1 cellular context compared by ENCODE assay signal in the genomic region with DNA sequence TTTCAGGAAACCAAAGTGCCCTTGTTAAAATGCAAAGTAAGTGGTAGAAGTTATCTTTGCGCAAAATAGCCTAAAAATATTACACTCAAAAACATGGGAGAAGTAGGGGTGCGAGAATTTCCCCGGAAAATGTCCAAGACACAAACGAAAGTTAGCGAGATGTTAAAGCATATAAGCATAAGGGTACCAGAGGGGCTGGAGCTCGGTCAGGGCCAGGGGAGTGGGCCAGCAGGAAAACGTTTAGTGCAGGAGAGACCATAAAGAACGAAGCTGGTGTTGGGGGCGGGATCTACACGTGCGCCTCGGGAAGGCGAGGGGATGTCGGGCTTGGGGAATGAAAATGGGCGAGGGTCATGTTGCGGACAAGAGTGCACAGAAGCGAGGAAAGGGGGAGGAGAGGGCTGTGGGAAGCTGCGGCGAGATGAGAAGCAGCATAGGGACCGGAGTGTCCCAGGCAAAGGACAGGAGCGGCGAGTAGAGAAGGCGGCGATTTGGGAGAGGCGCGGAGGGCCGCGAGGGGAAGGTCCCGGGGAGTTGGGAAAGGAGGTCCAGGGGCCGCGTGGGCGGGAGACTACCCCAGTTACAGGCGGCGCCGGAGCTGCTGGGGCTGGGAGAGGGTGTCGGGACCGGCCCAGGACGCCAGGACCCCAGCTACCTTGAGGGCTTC.
TF ChIP-seq lines count a peak whose summit lies in the region.

No MANE protein-coding gene starts in this region.

TF ChIP-seq in K562, 482 proteins besides CTCF, POLR2A, EP300 and RAD21 (continued from another document):
- peak; percentile 46 for TF ChIP-seq PCBP1 (IDR thresholded peaks at IDR 0.05; ENCODE audit: low read depth, low read length, poor library complexity, severe bottlenecking)
- TF ChIP-seq HDAC8 (tag; IDR thresholded peaks at IDR 0.05) = no peak
- TF ChIP-seq, protein P1, sequence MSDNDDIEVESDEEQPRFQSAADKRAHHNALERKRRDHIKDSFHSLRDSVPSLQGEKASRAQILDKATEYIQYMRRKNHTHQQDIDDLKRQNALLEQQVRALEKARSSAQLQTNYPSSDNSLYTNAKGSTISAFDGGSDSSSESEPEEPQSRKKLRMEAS (CRISPR knock-in tag; IDR thresholded peaks at IDR 0.05) = no peak
- no peak for TF ChIP-seq POLR2H (tag; IDR thresholded peaks at IDR 0.05; ENCODE audit: low read depth)
- TF ChIP-seq, protein P2, sequence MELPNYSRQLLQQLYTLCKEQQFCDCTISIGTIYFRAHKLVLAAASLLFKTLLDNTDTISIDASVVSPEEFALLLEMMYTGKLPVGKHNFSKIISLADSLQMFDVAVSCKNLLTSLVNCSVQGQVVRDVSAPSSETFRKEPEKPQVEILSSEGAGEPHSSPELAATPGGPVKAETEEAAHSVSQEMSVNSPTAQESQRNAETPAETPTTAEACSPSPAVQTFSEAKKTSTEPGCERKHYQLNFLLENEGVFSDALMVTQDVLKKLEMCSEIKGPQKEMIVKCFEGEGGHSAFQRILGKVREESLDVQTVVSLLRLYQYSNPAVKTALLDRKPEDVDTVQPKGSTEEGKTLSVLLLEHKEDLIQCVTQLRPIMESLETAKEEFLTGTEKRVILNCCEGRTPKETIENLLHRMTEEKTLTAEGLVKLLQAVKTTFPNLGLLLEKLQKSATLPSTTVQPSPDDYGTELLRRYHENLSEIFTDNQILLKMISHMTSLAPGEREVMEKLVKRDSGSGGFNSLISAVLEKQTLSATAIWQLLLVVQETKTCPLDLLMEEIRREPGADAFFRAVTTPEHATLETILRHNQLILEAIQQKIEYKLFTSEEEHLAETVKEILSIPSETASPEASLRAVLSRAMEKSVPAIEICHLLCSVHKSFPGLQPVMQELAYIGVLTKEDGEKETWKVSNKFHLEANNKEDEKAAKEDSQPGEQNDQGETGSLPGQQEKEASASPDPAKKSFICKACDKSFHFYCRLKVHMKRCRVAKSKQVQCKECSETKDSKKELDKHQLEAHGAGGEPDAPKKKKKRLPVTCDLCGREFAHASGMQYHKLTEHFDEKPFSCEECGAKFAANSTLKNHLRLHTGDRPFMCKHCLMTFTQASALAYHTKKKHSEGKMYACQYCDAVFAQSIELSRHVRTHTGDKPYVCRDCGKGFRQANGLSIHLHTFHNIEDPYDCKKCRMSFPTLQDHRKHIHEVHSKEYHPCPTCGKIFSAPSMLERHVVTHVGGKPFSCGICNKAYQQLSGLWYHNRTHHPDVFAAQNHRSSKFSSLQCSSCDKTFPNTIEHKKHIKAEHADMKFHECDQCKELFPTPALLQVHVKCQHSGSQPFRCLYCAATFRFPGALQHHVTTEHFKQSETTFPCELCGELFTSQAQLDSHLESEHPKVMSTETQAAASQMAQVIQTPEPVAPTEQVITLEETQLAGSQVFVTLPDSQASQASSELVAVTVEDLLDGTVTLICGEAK (IDR thresholded peaks at IDR 0.05) = 0 out of 2 replicates have a peak, but pooled peaks have one; percentile 27
- TF ChIP-seq, protein P2 (CRISPR knock-in tag; IDR thresholded peaks at IDR 0.05) = no peak
- TF ChIP-seq, protein P3, sequence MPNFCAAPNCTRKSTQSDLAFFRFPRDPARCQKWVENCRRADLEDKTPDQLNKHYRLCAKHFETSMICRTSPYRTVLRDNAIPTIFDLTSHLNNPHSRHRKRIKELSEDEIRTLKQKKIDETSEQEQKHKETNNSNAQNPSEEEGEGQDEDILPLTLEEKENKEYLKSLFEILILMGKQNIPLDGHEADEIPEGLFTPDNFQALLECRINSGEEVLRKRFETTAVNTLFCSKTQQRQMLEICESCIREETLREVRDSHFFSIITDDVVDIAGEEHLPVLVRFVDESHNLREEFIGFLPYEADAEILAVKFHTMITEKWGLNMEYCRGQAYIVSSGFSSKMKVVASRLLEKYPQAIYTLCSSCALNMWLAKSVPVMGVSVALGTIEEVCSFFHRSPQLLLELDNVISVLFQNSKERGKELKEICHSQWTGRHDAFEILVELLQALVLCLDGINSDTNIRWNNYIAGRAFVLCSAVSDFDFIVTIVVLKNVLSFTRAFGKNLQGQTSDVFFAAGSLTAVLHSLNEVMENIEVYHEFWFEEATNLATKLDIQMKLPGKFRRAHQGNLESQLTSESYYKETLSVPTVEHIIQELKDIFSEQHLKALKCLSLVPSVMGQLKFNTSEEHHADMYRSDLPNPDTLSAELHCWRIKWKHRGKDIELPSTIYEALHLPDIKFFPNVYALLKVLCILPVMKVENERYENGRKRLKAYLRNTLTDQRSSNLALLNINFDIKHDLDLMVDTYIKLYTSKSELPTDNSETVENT (CRISPR knock-in tag; IDR thresholded peaks at IDR 0.05) = 0 out of 2 replicates have a peak, but pooled peaks have one; percentile 33
- TF ChIP-seq, protein P4, sequence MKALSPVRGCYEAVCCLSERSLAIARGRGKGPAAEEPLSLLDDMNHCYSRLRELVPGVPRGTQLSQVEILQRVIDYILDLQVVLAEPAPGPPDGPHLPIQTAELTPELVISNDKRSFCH (CRISPR knock-in tag; IDR thresholded peaks at IDR 0.05) = no peak
- TF ChIP-seq, protein P4 (tag; IDR thresholded peaks at IDR 0.05) = 0 out of 2 replicates have a peak, but pooled peaks have one; percentile 18
- peak; percentile 92 for TF ChIP-seq ELF4 (CRISPR knock-in tag; IDR thresholded peaks at IDR 0.05)
- TF ChIP-seq, protein P5, sequence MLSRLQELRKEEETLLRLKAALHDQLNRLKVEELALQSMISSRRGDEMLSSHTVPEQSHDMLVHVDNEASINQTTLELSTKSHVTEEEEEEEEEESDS (CRISPR knock-in tag; IDR thresholded peaks at IDR 0.05) = no peak
- no peak for TF ChIP-seq NCOR1 (IDR thresholded peaks at IDR 0.05)
- no peak for TF ChIP-seq ZNF41 (CRISPR knock-in tag; conservative IDR thresholded peaks at IDR 0.05)
- TF ChIP-seq CTBP1 (IDR thresholded peaks at IDR 0.05; ENCODE audit: borderline replicate concordance) = no peak
- TF ChIP-seq, protein P6, sequence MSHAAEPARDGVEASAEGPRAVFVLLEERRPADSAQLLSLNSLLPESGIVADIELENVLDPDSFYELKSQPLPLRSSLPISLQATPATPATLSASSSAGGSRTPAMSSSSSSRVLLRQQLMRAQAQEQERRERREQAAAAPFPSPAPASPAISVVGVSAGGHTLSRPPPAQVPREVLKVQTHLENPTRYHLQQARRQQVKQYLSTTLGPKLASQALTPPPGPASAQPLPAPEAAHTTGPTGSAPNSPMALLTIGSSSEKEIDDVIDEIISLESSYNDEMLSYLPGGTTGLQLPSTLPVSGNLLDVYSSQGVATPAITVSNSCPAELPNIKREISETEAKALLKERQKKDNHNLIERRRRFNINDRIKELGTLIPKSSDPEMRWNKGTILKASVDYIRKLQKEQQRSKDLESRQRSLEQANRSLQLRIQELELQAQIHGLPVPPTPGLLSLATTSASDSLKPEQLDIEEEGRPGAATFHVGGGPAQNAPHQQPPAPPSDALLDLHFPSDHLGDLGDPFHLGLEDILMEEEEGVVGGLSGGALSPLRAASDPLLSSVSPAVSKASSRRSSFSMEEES (CRISPR knock-in tag; IDR thresholded peaks at IDR 0.05) = no peak
- no peak for TF ChIP-seq ZNF780A (CRISPR knock-in tag; IDR thresholded peaks at IDR 0.05)
- TF ChIP-seq LEF1 (IDR thresholded peaks at IDR 0.05) = 0 out of 2 replicates have a peak, but pooled peaks have one; percentile 18
- no peak; the same call in 1 of the 2 replicates for TF ChIP-seq ZNF143 (CRISPR knock-in tag; IDR thresholded peaks at IDR 0.05)
- no peak for TF ChIP-seq TFAM (CRISPR knock-in tag; conservative IDR thresholded peaks at IDR 0.05)
- no peak for TF ChIP-seq KLF10 (CRISPR knock-in tag; IDR thresholded peaks at IDR 0.05)
- 0 out of 2 replicates have a peak, but pooled peaks have one; percentile 47 for TF ChIP-seq MECOM (CRISPR knock-in tag; IDR thresholded peaks at IDR 0.05)
- TF ChIP-seq CC2D1A (IDR thresholded peaks at IDR 0.05) = peak; percentile 75; the same call in 1 of the 2 replicates
- TF ChIP-seq RBFOX2 (IDR thresholded peaks at IDR 0.05; ENCODE audit: low read depth, low read length) = no peak
- peak; percentile 67; the same call in 1 of the 2 replicates for TF ChIP-seq ARID2 (IDR thresholded peaks at IDR 0.05)
- TF ChIP-seq ZNF197 (CRISPR knock-in tag; IDR thresholded peaks at IDR 0.05; ENCODE audit: low read depth) = no peak
- TF ChIP-seq PHB2 (IDR thresholded peaks at IDR 0.05; ENCODE audit: low read depth) = peak; percentile 51; the same call in 1 of the 2 replicates
- peak; percentile 59; the same call in 1 of the 2 replicates for TF ChIP-seq MTA1 (IDR thresholded peaks at IDR 0.05; ENCODE audit: borderline replicate concordance)
- TF ChIP-seq LARP7 (IDR thresholded peaks at IDR 0.05) = peak; percentile 94; the same call in 1 of the 2 replicates
- 0 out of 2 replicates have a peak, but pooled peaks have one; percentile 57 for TF ChIP-seq SMARCA5 (IDR thresholded peaks at IDR 0.05)
- TF ChIP-seq ZNF561 (CRISPR knock-in tag; conservative IDR thresholded peaks at IDR 0.05) = 0 out of 2 replicates have a peak, but pooled peaks have one; percentile 10
- no peak for TF ChIP-seq NONO (IDR thresholded peaks at IDR 0.05; ENCODE audit: low read depth in 2 of 2, low read length in 1 of 2)
- TF ChIP-seq EGR1 (conservative IDR thresholded peaks at IDR 0.05) = no peak; the same call in 1 of the 2 replicates
- TF ChIP-seq, protein P7, sequence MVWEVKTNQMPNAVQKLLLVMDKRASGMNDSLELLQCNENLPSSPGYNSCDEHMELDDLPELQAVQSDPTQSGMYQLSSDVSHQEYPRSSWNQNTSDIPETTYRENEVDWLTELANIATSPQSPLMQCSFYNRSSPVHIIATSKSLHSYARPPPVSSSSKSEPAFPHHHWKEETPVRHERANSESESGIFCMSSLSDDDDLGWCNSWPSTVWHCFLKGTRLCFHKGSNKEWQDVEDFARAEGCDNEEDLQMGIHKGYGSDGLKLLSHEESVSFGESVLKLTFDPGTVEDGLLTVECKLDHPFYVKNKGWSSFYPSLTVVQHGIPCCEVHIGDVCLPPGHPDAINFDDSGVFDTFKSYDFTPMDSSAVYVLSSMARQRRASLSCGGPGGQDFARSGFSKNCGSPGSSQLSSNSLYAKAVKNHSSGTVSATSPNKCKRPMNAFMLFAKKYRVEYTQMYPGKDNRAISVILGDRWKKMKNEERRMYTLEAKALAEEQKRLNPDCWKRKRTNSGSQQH (CRISPR knock-in tag; IDR thresholded peaks at IDR 0.05) = peak; percentile 93
- peak; percentile 47 for TF ChIP-seq CHD1 (IDR thresholded peaks at IDR 0.05; ENCODE audit: low read length)
- TF ChIP-seq FOXK1 (CRISPR knock-in tag; IDR thresholded peaks at IDR 0.05; ENCODE audit: borderline replicate concordance) = peak; percentile 93
- TF ChIP-seq PHF21A (IDR thresholded peaks at IDR 0.05; ENCODE audit: borderline replicate concordance, low read depth) = 0 out of 2 replicates have a peak, but pooled peaks have one; percentile 6
- TF ChIP-seq KDM2B (CRISPR knock-in tag; IDR thresholded peaks at IDR 0.05) = no peak
- TF ChIP-seq, protein P8, sequence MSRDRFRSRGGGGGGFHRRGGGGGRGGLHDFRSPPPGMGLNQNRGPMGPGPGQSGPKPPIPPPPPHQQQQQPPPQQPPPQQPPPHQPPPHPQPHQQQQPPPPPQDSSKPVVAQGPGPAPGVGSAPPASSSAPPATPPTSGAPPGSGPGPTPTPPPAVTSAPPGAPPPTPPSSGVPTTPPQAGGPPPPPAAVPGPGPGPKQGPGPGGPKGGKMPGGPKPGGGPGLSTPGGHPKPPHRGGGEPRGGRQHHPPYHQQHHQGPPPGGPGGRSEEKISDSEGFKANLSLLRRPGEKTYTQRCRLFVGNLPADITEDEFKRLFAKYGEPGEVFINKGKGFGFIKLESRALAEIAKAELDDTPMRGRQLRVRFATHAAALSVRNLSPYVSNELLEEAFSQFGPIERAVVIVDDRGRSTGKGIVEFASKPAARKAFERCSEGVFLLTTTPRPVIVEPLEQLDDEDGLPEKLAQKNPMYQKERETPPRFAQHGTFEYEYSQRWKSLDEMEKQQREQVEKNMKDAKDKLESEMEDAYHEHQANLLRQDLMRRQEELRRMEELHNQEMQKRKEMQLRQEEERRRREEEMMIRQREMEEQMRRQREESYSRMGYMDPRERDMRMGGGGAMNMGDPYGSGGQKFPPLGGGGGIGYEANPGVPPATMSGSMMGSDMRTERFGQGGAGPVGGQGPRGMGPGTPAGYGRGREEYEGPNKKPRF (IDR thresholded peaks at IDR 0.05; ENCODE audit: low read depth, low read length) = no peak
- TF ChIP-seq ZNF766 (CRISPR knock-in tag; conservative IDR thresholded peaks at IDR 0.05) = peak; percentile 32; the same call in 1 of the 2 replicates
- TF ChIP-seq SMARCE1 (IDR thresholded peaks at IDR 0.05) = peak; percentile 88
- peak; percentile 24 for TF ChIP-seq RBM22 (IDR thresholded peaks at IDR 0.05; ENCODE audit: low read depth, low read length, poor library complexity, severe bottlenecking)
- no peak for TF ChIP-seq ZNF445 (CRISPR knock-in tag; IDR thresholded peaks at IDR 0.05; ENCODE audit: low read depth)
- TF ChIP-seq HDGF (IDR thresholded peaks at IDR 0.05) = peak; percentile 89; the same call in 1 of the 2 replicates
- TF ChIP-seq GATAD2A (IDR thresholded peaks at IDR 0.05) = no peak
